In the genomic region with DNA sequence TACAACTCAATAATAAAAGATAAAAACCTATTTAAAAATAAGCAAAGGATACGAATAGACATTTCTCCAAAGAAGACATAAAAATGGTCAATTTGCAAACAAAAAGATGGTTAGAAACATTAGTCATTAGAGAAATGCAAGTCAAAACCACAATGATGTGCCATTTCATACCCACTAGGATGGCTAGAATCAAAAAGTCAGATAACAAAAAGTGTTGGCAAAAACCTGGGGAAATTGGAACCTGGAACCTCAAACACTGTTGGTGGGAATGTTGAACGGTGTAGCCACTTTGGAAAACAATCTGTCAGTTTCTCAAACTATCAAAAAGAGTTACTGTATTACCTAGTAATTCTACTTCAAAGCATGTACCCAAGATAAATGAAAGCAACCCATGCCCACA, we compare ENCODE assay signal across 30 cellular contexts. TPM values are rescaled to one million over a fixed set of nuclear protein-coding genes. Genes with fewer than 3 reads are reported as not detected.
DNase-seq lines count a peak whose midpoint lies in the region; ATAC-seq, FAIRE-seq and TF ChIP-seq lines count a peak whose summit lies in the region.
"Had no signal": no experiment of that assay in that cellular context is flagged by ENCODE, and none has a peak within 500 bp of the region (broad histone marks: within the 10 kb centered on the region; RNA-seq: fewer than 3 reads in every experiment).

No MANE protein-coding gene starts in this region.

- H3K4me2 ChIP-seq in A549 = no peak overlapping the region
- H3K4me2 ChIP-seq: BLaER1; BLaER1 treated with 17β-estradiol and CSF1 and Interleukin-3, amounts not matched to agents 10 nM and 100 nM had no signal

- WGBS in A549 (ENCODE audit: missing lambda C conversion rate) = 4% methylated on average over 2 of the region's 2 CpGs

- H3K4me1 ChIP-seq in A549 = no peaks in the 10 kb centered on the region
- no peaks in the 10 kb centered on the region for H3K4me1 ChIP-seq in HEK293 (ENCODE audit: control insufficient read depth, insufficient read depth, low read length)
- H3K4me1 ChIP-seq: BE2C; BLaER1; BLaER1 treated with 17β-estradiol and CSF1 and Interleukin-3, amounts not matched to agents 10 nM and 100 nM; Caco-2 had no signal

- FAIRE-seq in A549 (lab: Jason Lieb, UNC) = peak; percentile 83
- FAIRE-seq: A204.1, D721Med had no signal

- ATAC-seq in A549 = no peak
- ATAC-seq in GM18867 (IDR thresholded peaks at IDR 0.05; ENCODE audit: unreplicated experiment) = no peak
- ATAC-seq: CD8-positive, alpha-beta T cell had no signal

- CTCF ChIA-PET in A549 (lab: Yijun Ruan, JAX) (no interaction called here), HEK293 (lab: Yijun Ruan, JAX) (no interaction called here)

- POLR2A ChIA-PET in A549 (lab: Yijun Ruan, JAX) (no interaction called here), HEK293 (lab: Yijun Ruan, JAX) (no interaction called here)

- no peak for TF ChIP-seq EP300 in A549 (IDR thresholded peaks at IDR 0.05)

- H3K4me3 ChIP-seq in A549 = no peak overlapping the region
- no peak overlapping the region for H3K4me3 ChIP-seq in HEK293 (ENCODE audit: low read depth, low read length)
- H3K4me3 ChIP-seq: BLaER1; BLaER1 treated with 17β-estradiol and CSF1 and Interleukin-3, amounts not matched to agents 10 nM and 100 nM had no signal

- DNase-seq in A549 (ENCODE audit: low read depth in 1 of 2, low spot score in 1 of 2) = no peak
- no peak for DNase-seq in inferior parietal cortex (ENCODE audit: extremely low spot score)
- DNase-seq: 8988T; ACHN; AML-193; BE2C; C1 segment of cervical spinal cord; Caco-2; Calu3; CD4-positive, alpha-beta memory T cell; CD4-positive, alpha-beta T cell; CD4-positive, CD25-positive, alpha-beta regulatory T cell; CD8-positive, alpha-beta memory T cell; CD8-positive, alpha-beta T cell; COR-L47; DMS 273 treated with DMSO at 0.1 percent for 48 hours; DMS153; DMS53; DMS79; DMS79 treated with DMSO at 0.1 percent for 48 hours; DND-41; EL had no signal

- no peak for TF ChIP-seq RAD21 in A549 (conservative IDR thresholded peaks at IDR 0.05 in 1 of 2, IDR thresholded peaks at IDR 0.05 in 1 of 2)

- H3K27ac ChIP-seq in A549 (no peak overlapping the region), HEK293 (ENCODE audit: extremely low read depth, low read depth, low read length) (no peak overlapping the region)
- H3K27ac ChIP-seq: 22Rv1; BLaER1; BLaER1 treated with 17β-estradiol and CSF1 and Interleukin-3, amounts not matched to agents 10 nM and 100 nM; C4-2B had no signal

- no peak for TF ChIP-seq POLR2A in A549 (IDR thresholded peaks at IDR 0.05; ENCODE audit: low read length)

- H3K36me3 ChIP-seq in HEK293 (ENCODE audit: control insufficient read depth in 2 of 2, insufficient read depth in 1 of 2, low read length in 2 of 2) = no peaks in the 10 kb centered on the region; a peak in 1 of 3 replicates
- H3K36me3 ChIP-seq: BE2C; BLaER1; BLaER1 treated with 17β-estradiol and CSF1 and Interleukin-3, amounts not matched to agents 10 nM and 100 nM had no signal

- no peak for TF ChIP-seq CTCF in A549 (IDR thresholded peaks at IDR 0.05)
- no peak for TF ChIP-seq CTCF in HEK293 (tag by site-specific recombination; IDR thresholded peaks at IDR 0.05)

- H3K9me3 ChIP-seq in A549 = peaks cover 41% of the 10 kb centered on the region
- H3K9me3 ChIP-seq in HEK293 (ENCODE audit: control insufficient read depth, insufficient read depth, low read depth, low read length) = peaks cover 25% of the 10 kb centered on the region
- H3K9me3 ChIP-seq: BE2C had no signal

TF ChIP-seq in A549, 52 proteins besides CTCF, POLR2A, EP300 and RAD21 (continues in another document):
- TF ChIP-seq FOSB (CRISPR knock-in tag; IDR thresholded peaks at IDR 0.05) (no peak), CEBPB (IDR thresholded peaks at IDR 0.05) (no peak), HEYL (CRISPR knock-in tag; IDR thresholded peaks at IDR 0.05) (no peak), MAZ (IDR thresholded peaks at IDR 0.05; ENCODE audit: borderline replicate concordance, low read depth, low read length) (no peak), EHMT2 (IDR thresholded peaks at IDR 0.05; ENCODE audit: low read depth) (no peak), HOXB5 (CRISPR knock-in tag; IDR thresholded peaks at IDR 0.05) (no peak), NFE2L2 (conservative IDR thresholded peaks at IDR 0.05; ENCODE audit: low read length) (no peak), TFCP2L1 (CRISPR knock-in tag; IDR thresholded peaks at IDR 0.05) (no peak), FOSL2 (IDR thresholded peaks at IDR 0.05) (no peak), FOSL2 (CRISPR knock-in tag; IDR thresholded peaks at IDR 0.05) (no peak), POLR2AphosphoS2 (conservative IDR thresholded peaks at IDR 0.05; ENCODE audit: low read length) (no peak), NR3C1 (IDR thresholded peaks at IDR 0.05) (no peak), CHD4 (IDR thresholded peaks at IDR 0.05; ENCODE audit: borderline replicate concordance) (no peak), ESRRA (IDR thresholded peaks at IDR 0.05; ENCODE audit: borderline replicate concordance, low read length) (no peak)
- TF ChIP-seq, protein P1, sequence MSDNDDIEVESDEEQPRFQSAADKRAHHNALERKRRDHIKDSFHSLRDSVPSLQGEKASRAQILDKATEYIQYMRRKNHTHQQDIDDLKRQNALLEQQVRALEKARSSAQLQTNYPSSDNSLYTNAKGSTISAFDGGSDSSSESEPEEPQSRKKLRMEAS (IDR thresholded peaks at IDR 0.05) = no peak
- TF ChIP-seq, protein P2, sequence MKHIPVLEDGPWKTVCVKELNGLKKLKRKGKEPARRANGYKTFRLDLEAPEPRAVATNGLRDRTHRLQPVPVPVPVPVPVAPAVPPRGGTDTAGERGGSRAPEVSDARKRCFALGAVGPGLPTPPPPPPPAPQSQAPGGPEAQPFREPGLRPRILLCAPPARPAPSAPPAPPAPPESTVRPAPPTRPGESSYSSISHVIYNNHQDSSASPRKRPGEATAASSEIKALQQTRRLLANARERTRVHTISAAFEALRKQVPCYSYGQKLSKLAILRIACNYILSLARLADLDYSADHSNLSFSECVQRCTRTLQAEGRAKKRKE (CRISPR knock-in tag; IDR thresholded peaks at IDR 0.05; ENCODE audit: low read depth) = no peak
- TF ChIP-seq, protein P3, sequence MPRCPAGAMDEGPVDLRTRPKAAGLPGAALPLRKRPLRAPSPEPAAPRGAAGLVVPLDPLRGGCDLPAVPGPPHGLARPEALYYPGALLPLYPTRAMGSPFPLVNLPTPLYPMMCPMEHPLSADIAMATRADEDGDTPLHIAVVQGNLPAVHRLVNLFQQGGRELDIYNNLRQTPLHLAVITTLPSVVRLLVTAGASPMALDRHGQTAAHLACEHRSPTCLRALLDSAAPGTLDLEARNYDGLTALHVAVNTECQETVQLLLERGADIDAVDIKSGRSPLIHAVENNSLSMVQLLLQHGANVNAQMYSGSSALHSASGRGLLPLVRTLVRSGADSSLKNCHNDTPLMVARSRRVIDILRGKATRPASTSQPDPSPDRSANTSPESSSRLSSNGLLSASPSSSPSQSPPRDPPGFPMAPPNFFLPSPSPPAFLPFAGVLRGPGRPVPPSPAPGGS (IDR thresholded peaks at IDR 0.05) = no peak

TF ChIP-seq in HEK293, 187 proteins besides CTCF, POLR2A, EP300 and RAD21:
- TF ChIP-seq ZNF184 (tag by site-specific recombination; IDR thresholded peaks at IDR 0.05) = peak; percentile 93
- TF ChIP-seq, protein P4, sequence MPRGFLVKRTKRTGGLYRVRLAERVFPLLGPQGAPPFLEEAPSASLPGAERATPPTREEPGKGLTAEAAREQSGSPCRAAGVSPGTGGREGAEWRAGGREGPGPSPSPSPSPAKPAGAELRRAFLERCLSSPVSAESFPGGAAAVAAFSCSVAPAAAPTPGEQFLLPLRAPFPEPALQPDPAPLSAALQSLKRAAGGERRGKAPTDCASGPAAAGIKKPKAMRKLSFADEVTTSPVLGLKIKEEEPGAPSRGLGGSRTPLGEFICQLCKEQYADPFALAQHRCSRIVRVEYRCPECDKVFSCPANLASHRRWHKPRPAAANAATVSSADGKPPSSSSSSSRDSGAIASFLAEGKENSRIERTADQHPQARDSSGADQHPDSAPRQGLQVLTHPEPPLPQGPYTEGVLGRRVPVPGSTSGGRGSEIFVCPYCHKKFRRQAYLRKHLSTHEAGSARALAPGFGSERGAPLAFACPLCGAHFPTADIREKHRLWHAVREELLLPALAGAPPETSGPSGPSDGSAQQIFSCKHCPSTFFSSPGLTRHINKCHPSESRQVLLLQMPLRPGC (tag by site-specific recombination; IDR thresholded peaks at IDR 0.05) = no peak
TF ChIP-seq in HEK293: peak in this region for 1.

RNA-seq across cellular contexts. Expression of a gene that starts 26.5 kb away (rescaled TPM):
- polyA plus RNA-seq in A549 (2011; rRNA removed) = 9.4 and 11.2 TPM in 2 replicates
- 2.9 and 3.0 TPM in 2 replicates for polyA plus RNA-seq in A549 (2012; cell fraction: cytosol; rRNA removed)
- 2.0 and 2.8 TPM in 2 replicates for polyA plus RNA-seq in A549 (2012; cell fraction: nucleus; rRNA removed)
- polyA plus RNA-seq in A549 (2017; fragmentation: RNase III; extraction: RNeasy Plus Mini Kit Qiagen cat#74134 plus additional on column Dnase treatment) = 5.1 to 5.7 TPM (median 5.4 TPM) in 3 replicates
- 10.2 and 10.9 TPM in 2 replicates for polyA minus RNA-seq in A549 (2011; rRNA and poly(A)+ RNA removed)
